Comparison of ENCODE assay signal across 31 cellular contexts in genomic region chr1:2486558-2486957, GRCh38. TPM values are rescaled to one million over a fixed set of nuclear protein-coding genes. Genes with fewer than 3 reads are reported as not detected.
DNase-seq lines count a peak whose midpoint lies in the region; ATAC-seq, FAIRE-seq and TF ChIP-seq lines count a peak whose summit lies in the region.
"Had no signal": no experiment of that assay in that cellular context is flagged by ENCODE, and none has a peak within 500 bp of the region (broad histone marks: within the 10 kb centered on the region; RNA-seq: fewer than 3 reads in every experiment).

No MANE protein-coding gene starts in this region.

- no peak for TF ChIP-seq CTCF in HepG2 (CRISPR knock-in tag; IDR thresholded peaks at IDR 0.05)
- TF ChIP-seq CTCF in right lobe of liver (IDR thresholded peaks at IDR 0.05): no peak
- TF ChIP-seq CTCF in K562 (IDR thresholded peaks at IDR 0.05 in 2 of 3, conservative IDR thresholded peaks at IDR 0.05 in 1 of 3; ENCODE audit: insufficient read depth in 2 of 3, low read depth in 1 of 3, low read length in 3 of 3): no peak

- WGBS in HepG2 (ENCODE audit: low lambda C conversion rate): no CpG with 5 or more reads among the region's 9 CpGs
- WGBS in right lobe of liver (ENCODE audit: insufficient coverage, low coverage, low lambda C conversion rate, missing lambda C conversion rate): 90% methylated on average over 2 of the region's 9 CpGs
- 0% methylated on average over 9 of the region's 9 CpGs for WGBS in K562 (ENCODE audit: insufficient coverage, low coverage, missing lambda C conversion rate)

- H3K4me3 ChIP-seq in HepG2 (replicated peaks in 1 of 3; ENCODE audit: insufficient read depth in 1 of 3, low read depth in 2 of 3, low read length in 3 of 3) (no peak overlapping the region), right lobe of liver (no peak overlapping the region), K562 (no peak overlapping the region)
- H3K4me3 ChIP-seq: BLaER1, GM12878 had no signal

- TF ChIP-seq RAD21 in HepG2 (CRISPR knock-in tag; IDR thresholded peaks at IDR 0.05) (no peak), K562 (CRISPR knock-in tag; conservative IDR thresholded peaks at IDR 0.05 in 1 of 2, IDR thresholded peaks at IDR 0.05 in 1 of 2) (no peak)

- no peak for FAIRE-seq in HepG2 (lab: Jason Lieb, UNC)
- FAIRE-seq in K562 (lab: Jason Lieb, UNC): no peak
- FAIRE-seq: GM12878, GM12892, GM18507, GM19239 had no signal

- H3K9ac ChIP-seq in HepG2 (ENCODE audit: insufficient read depth, low read depth, low read length) (no peak overlapping the region), K562 (ENCODE audit: insufficient read depth in 1 of 2, low read depth in 2 of 2, low read length in 2 of 2) (no peak overlapping the region)
- H3K9ac ChIP-seq: BLaER1 had no signal

- H3K27me3 ChIP-seq in HepG2 (ENCODE audit: control insufficient read depth in 1 of 2, insufficient read depth in 2 of 2, low read length in 2 of 2) (peaks cover 15 to 22% of the 10 kb centered on the region in 2 experiments; a peak in 4 of 5 replicates), right lobe of liver (no peaks in the 10 kb centered on the region), K562 (ENCODE audit: control insufficient read depth in 2 of 2, insufficient read depth in 2 of 2, low read length in 2 of 2) (peaks cover 7 to 19% of the 10 kb centered on the region in 2 experiments; a peak in 3 of 5 replicates)
- H3K27me3 ChIP-seq: BE2C, BLaER1 had no signal

- H3K4me2 ChIP-seq in HepG2 (ENCODE audit: low read depth, low read length): no peak overlapping the region
- H3K4me2 ChIP-seq in K562 (ENCODE audit: insufficient read depth, low read length): no peak overlapping the region
- H3K4me2 ChIP-seq: BLaER1 had no signal

- no peaks in the 10 kb centered on the region for H3K4me1 ChIP-seq in HepG2 (ENCODE audit: insufficient read depth, low read length)
- H3K4me1 ChIP-seq in right lobe of liver: no peaks in the 10 kb centered on the region
- H3K4me1 ChIP-seq in K562 (replicated peaks in 1 of 2; ENCODE audit: control insufficient read depth in 2 of 2, insufficient read depth in 2 of 2, low read length in 2 of 2): peaks cover 0 to 35% of the 10 kb centered on the region in 2 experiments; a peak in 3 of 5 replicates

- no TSS peak for BruUV-seq in HepG2 (replicated peaks; lab: Mats Ljungman, UMichigan)
- no TSS peak for BruUV-seq in K562 (replicated peaks; lab: Mats Ljungman, UMichigan)

- H2AFZ ChIP-seq in HepG2 (ENCODE audit: low read length) (no peak overlapping the region), K562 (ENCODE audit: low read depth, low read length) (no peak overlapping the region)

- CTCF ChIA-PET in HepG2 (lab: Yijun Ruan, JAX; ENCODE audit: low intra/inter-chr PET ratio, low total read pairs): no interaction called here
- CTCF ChIA-PET in K562 (lab: Yijun Ruan, JAX; ENCODE audit: low intra/inter-chr PET ratio): no interaction called here

- H3K9me3 ChIP-seq in HepG2 (ENCODE audit: low read length): peaks cover 8% of the 10 kb centered on the region; the same call in 1 of the 2 replicates
- no peaks in the 10 kb centered on the region for H3K9me3 ChIP-seq in right lobe of liver
- H3K9me3 ChIP-seq in K562 (replicated peaks; ENCODE audit: control insufficient read depth, insufficient read depth, low read depth, low read length): no peaks in the 10 kb centered on the region
- H3K9me3 ChIP-seq: BE2C had no signal

- in situ Hi-C loops in HepG2 (cut with HindIII; ENCODE audit: extremely low pct_ligation_motif_present, low pct_unique_long_range_greater_than_20kb): no loop called here
- in situ Hi-C loops in K562 (cut with MboI): no loop called here

- intact Hi-C loops in HepG2 (cut with micrococcal nuclease; ENCODE audit: unreplicated experiment) (no loop called here), right lobe of liver (cut with DNase I) (no loop called here), K562 (cut with micrococcal nuclease) (no loop called here)

- H3K27ac ChIP-seq in HepG2 (ENCODE audit: extremely low read length, insufficient read depth, low read length) (no peak overlapping the region), right lobe of liver (no peak overlapping the region), K562 (ENCODE audit: extremely low read depth, low read depth, low read length) (no peak overlapping the region)
- H3K27ac ChIP-seq: 22Rv1, BLaER1 had no signal

- ATAC-seq in HepG2 (no peak), right lobe of liver (no peak), K562 (no peak)
- ATAC-seq: GM12878 had no signal

- H4K20me1 ChIP-seq in HepG2 (ENCODE audit: insufficient read depth, low read length) (no peaks in the 10 kb centered on the region), K562 (replicated peaks; ENCODE audit: control insufficient read depth, insufficient read depth, low read length) (peaks cover 7% of the 10 kb centered on the region; the same call in 1 of the 2 replicates)

- TF ChIP-seq EP300 in HepG2 (IDR thresholded peaks at IDR 0.05; ENCODE audit: low read depth in 2 of 2, low read length in 2 of 2): no peak
- TF ChIP-seq EP300 in HepG2 (CRISPR knock-in tag; IDR thresholded peaks at IDR 0.05; ENCODE audit: borderline replicate concordance): no peak
- TF ChIP-seq EP300 in K562 (IDR thresholded peaks at IDR 0.05; ENCODE audit: low read length): no peak

- DNase-seq in HepG2 (ENCODE audit: low spot score): no peak
- DNase-seq in right lobe of liver: no peak
- no peak for DNase-seq in K562 (ENCODE audit: extremely low read depth in 1 of 4, low spot score in 3 of 4)
- DNase-seq in iPS-NIHi7 (ENCODE audit: extremely low spot score): no peak
- no peak for DNase-seq in MV-4-11 (lab: John Stamatoyannopoulos, UW)
- DNase-seq: ACHN; BE2C; C1 segment of cervical spinal cord; CD4-positive, alpha-beta memory T cell; CD4-positive, CD25-positive, alpha-beta regulatory T cell; CD8-positive, alpha-beta memory T cell; COR-L47; DMS 273 treated with DMSO at 0.1 percent for 48 hours; DMS153; DMS53; DMS79; DND-41; EL; GDM1 had no signal

- POLR2A ChIA-PET in HepG2 (lab: Yijun Ruan, JAX): no interaction called here
- POLR2A ChIA-PET in K562 (lab: Yijun Ruan, JAX): interaction anchor here (2.5 kb wide), 1 partner anchor 14 kb away, joined by 9 read pairs; no protein-coding TSS in a partner anchor

- peaks cover 3% of the 10 kb centered on the region for H3K9me1 ChIP-seq in K562 (ENCODE audit: control insufficient read depth, insufficient read depth, low read length)

- H3K36me3 ChIP-seq in HepG2 (replicated peaks in 1 of 2; ENCODE audit: control insufficient read depth in 1 of 2, insufficient read depth in 2 of 2, low read length in 2 of 2): no peaks in the 10 kb centered on the region
- H3K36me3 ChIP-seq in right lobe of liver: no peaks in the 10 kb centered on the region
- no peaks in the 10 kb centered on the region for H3K36me3 ChIP-seq in K562 (ENCODE audit: control insufficient read depth, insufficient read depth, low read length)
- H3K36me3 ChIP-seq: BE2C, BLaER1 had no signal

- H3K79me2 ChIP-seq in HepG2 (ENCODE audit: insufficient read depth, low read length): no peaks in the 10 kb centered on the region
- no peaks in the 10 kb centered on the region for H3K79me2 ChIP-seq in K562 (ENCODE audit: control insufficient read depth, insufficient read depth, low read length)

- TF ChIP-seq POLR2A in HepG2 (IDR thresholded peaks at IDR 0.05; ENCODE audit: insufficient read depth in 1 of 2, low read depth in 2 of 2, low read length in 2 of 2) (no peak), right lobe of liver (IDR thresholded peaks at IDR 0.05) (no peak), K562 (conservative IDR thresholded peaks at IDR 0.05) (no peak)

RNA-seq across cellular contexts. Expression of gene PLCH2, which starts 10.5 kb away (rescaled TPM):
- total RNA-seq in HepG2 (2016; rRNA removed; fragmentation: Illumina TruSeq; extraction: Trizol) (0.14 and 0.15 TPM in 2 replicates), right lobe of liver (1 to 10 TPM in 5 of 6 experiments, under 1 TPM in 1; 0.37 to 4.6 (median 2.3) TPM), K562 (2014; rRNA removed) (not detected in 2 replicates), K562 (2014; rRNA removed; fragmentation: Illumina TruSeq; extraction: Trizol) (not detected in 2 replicates), K562 (2015; rRNA removed; fragmentation: Illumina TruSeq; extraction: Trizol) (not detected in 2 replicates), K562 (2021) (0.04 and 0.16 TPM in 2 replicates)
- under 0.01 TPM in 1 of 2 replicates, not detected in the other for total RNA-seq in HepG2 (2016; cell fraction: cytosol; rRNA removed; fragmentation: Illumina TruSeq; extraction: Trizol; ENCODE audit: low read depth)
- total RNA-seq in HepG2 (2016; cell fraction: insoluble cytoplasmic fraction; rRNA removed; fragmentation: Illumina TruSeq; extraction: Trizol): 0.12 and 0.22 TPM in 2 replicates
- 0.06 and 0.10 TPM in 2 replicates for total RNA-seq in HepG2 (2016; cell fraction: membrane; rRNA removed; fragmentation: Illumina TruSeq; extraction: Trizol)
- total RNA-seq in HepG2 (2016; cell fraction: nucleus; rRNA removed; fragmentation: Illumina TruSeq; extraction: Trizol): 0.19 and 0.22 TPM in 2 replicates
- polyA plus RNA-seq in HepG2 (2011; rRNA removed) (0.67 and 1.3 TPM in 2 replicates), K562 (2011; rRNA removed) (not detected in 2 replicates), K562 (2014; fragmentation: Illumina TruSeq; extraction: Trizol) (not detected in 2 replicates), K562 (2014; fragmentation: Nextera tagmentation; extraction: Ambion mirVana) (not detected), K562 (2014; rRNA removed) (not detected in 2 replicates)
- 0.32 and 0.78 TPM in 2 replicates for polyA plus RNA-seq in HepG2 (2011; cell fraction: cytosol; rRNA removed)
- 6.0 and 6.1 TPM in 2 replicates for polyA plus RNA-seq in HepG2 (2011; cell fraction: nucleus; rRNA removed)
- 0.11 and 0.15 TPM in 2 replicates for polyA plus RNA-seq in HepG2 (2012)
- 0.05 TPM in 1 of 2 replicates, not detected in the other for polyA plus RNA-seq in HepG2 (2016; cell fraction: cytosol; fragmentation: Illumina TruSeq; extraction: Trizol; ENCODE audit: low read depth)
- 0.10 and 0.20 TPM in 2 replicates for polyA plus RNA-seq in HepG2 (2016; cell fraction: insoluble cytoplasmic fraction; fragmentation: Illumina TruSeq; extraction: Trizol; ENCODE audit: low read depth)
- polyA plus RNA-seq in HepG2 (2016; cell fraction: membrane; fragmentation: Illumina TruSeq; extraction: Trizol; ENCODE audit: low read depth): 0.07 TPM in 1 of 2 replicates, not detected in the other
- polyA plus RNA-seq in HepG2 (2016; cell fraction: nucleus; fragmentation: Illumina TruSeq; extraction: Trizol; ENCODE audit: insufficient read depth, low read depth): 0.37 and 0.83 TPM in 2 replicates
- 1.2 TPM in 1 of 2 replicates, not detected in the other for polyA minus RNA-seq in HepG2 (2011; rRNA and poly(A)+ RNA removed; ENCODE audit: low replicate concordance)
- polyA minus RNA-seq in HepG2 (2011; cell fraction: cytosol; rRNA and poly(A)+ RNA removed): 0.20 TPM in 1 of 2 replicates, not detected in the other
- polyA minus RNA-seq in HepG2 (2011; cell fraction: nucleus; rRNA and poly(A)+ RNA removed): 0.90 and 1.2 TPM in 2 replicates
- 0.07 TPM in 1 of 2 replicates, not detected in the other for total RNA-seq in K562 (2011; cell fraction: chromatin; rRNA removed; ENCODE audit: low replicate concordance)
- not detected in 2 replicates for total RNA-seq in K562 (2011; cell fraction: nucleolus; rRNA removed)
- total RNA-seq in K562 (2011; cell fraction: nucleoplasm; rRNA removed): not detected in 2 replicates
- not detected in 2 replicates for polyA plus RNA-seq in K562 (2011; cell fraction: cytosol; rRNA removed)
- 0.01 and 0.04 TPM in 2 replicates for polyA plus RNA-seq in K562 (2011; cell fraction: nucleus; rRNA removed)
- polyA plus RNA-seq in K562 (2012): not detected in 2 replicates
- polyA minus RNA-seq in K562 (2011; rRNA and poly(A)+ RNA removed): not detected in 2 replicates
- not detected in 2 replicates for polyA minus RNA-seq in K562 (2011; cell fraction: cytosol; rRNA and poly(A)+ RNA removed)
- not detected in 2 replicates for polyA minus RNA-seq in K562 (2011; cell fraction: nucleus; rRNA and poly(A)+ RNA removed)
- total RNA-seq: A172, A673, Daoy had no signal
- polyA plus RNA-seq: CD14-positive monocyte had no signal

RNA-seq across cellular contexts. Expression of gene PANK4, which starts 39.8 kb away (rescaled TPM):
- total RNA-seq in HepG2 (2016; rRNA removed; fragmentation: Illumina TruSeq; extraction: Trizol): 9.2 and 19.3 TPM in 2 replicates
- total RNA-seq in HepG2 (2016; cell fraction: cytosol; rRNA removed; fragmentation: Illumina TruSeq; extraction: Trizol; ENCODE audit: low read depth): 15.2 and 19.7 TPM in 2 replicates
- 9.5 and 17.6 TPM in 2 replicates for total RNA-seq in HepG2 (2016; cell fraction: insoluble cytoplasmic fraction; rRNA removed; fragmentation: Illumina TruSeq; extraction: Trizol)
- total RNA-seq in HepG2 (2016; cell fraction: membrane; rRNA removed; fragmentation: Illumina TruSeq; extraction: Trizol): 5.3 and 5.7 TPM in 2 replicates
- 19.2 TPM in 2 replicates for total RNA-seq in HepG2 (2016; cell fraction: nucleus; rRNA removed; fragmentation: Illumina TruSeq; extraction: Trizol)
- 17.2 and 17.4 TPM in 2 replicates for polyA plus RNA-seq in HepG2 (2011; rRNA removed)
- polyA plus RNA-seq in HepG2 (2011; cell fraction: cytosol; rRNA removed): 7.9 and 10.5 TPM in 2 replicates
- polyA plus RNA-seq in HepG2 (2011; cell fraction: nucleus; rRNA removed): 84.3 and 91.7 TPM in 2 replicates
- 11.1 and 12.3 TPM in 2 replicates for polyA plus RNA-seq in HepG2 (2012)
- 0.83 and 1.3 TPM in 2 replicates for polyA plus RNA-seq in HepG2 (2016; cell fraction: cytosol; fragmentation: Illumina TruSeq; extraction: Trizol; ENCODE audit: low read depth)
- 6.9 and 9.3 TPM in 2 replicates for polyA plus RNA-seq in HepG2 (2016; cell fraction: insoluble cytoplasmic fraction; fragmentation: Illumina TruSeq; extraction: Trizol; ENCODE audit: low read depth)
- 1.5 and 2.2 TPM in 2 replicates for polyA plus RNA-seq in HepG2 (2016; cell fraction: membrane; fragmentation: Illumina TruSeq; extraction: Trizol; ENCODE audit: low read depth)
- 33.9 and 43.9 TPM in 2 replicates for polyA plus RNA-seq in HepG2 (2016; cell fraction: nucleus; fragmentation: Illumina TruSeq; extraction: Trizol; ENCODE audit: insufficient read depth, low read depth)
- 27.8 and 43.6 TPM in 2 replicates for polyA minus RNA-seq in HepG2 (2011; rRNA and poly(A)+ RNA removed; ENCODE audit: low replicate concordance)
- 14.8 and 18.2 TPM in 2 replicates for polyA minus RNA-seq in HepG2 (2011; cell fraction: cytosol; rRNA and poly(A)+ RNA removed)
- 56.7 and 65.1 TPM in 2 replicates for polyA minus RNA-seq in HepG2 (2011; cell fraction: nucleus; rRNA and poly(A)+ RNA removed)
- total RNA-seq in right lobe of liver: 10 to 100 TPM in 5 of 6 experiments, 1 to 10 TPM in 1; 9.6 to 18.9 (median 13.4) TPM
- 114 and 307 TPM in 2 replicates for total RNA-seq in K562 (2011; cell fraction: chromatin; rRNA removed; ENCODE audit: low replicate concordance)
- total RNA-seq in K562 (2011; cell fraction: nucleolus; rRNA removed): 194 and 202 TPM in 2 replicates
- total RNA-seq in K562 (2011; cell fraction: nucleoplasm; rRNA removed): 119 and 146 TPM in 2 replicates
- 39.6 and 50.7 TPM in 2 replicates for total RNA-seq in K562 (2014; rRNA removed)
- total RNA-seq in K562 (2014; rRNA removed; fragmentation: Illumina TruSeq; extraction: Trizol): 15.3 and 19.2 TPM in 2 replicates
- total RNA-seq in K562 (2015; rRNA removed; fragmentation: Illumina TruSeq; extraction: Trizol): 29.7 and 32.0 TPM in 2 replicates
- total RNA-seq in K562 (2021): 55.6 and 61.3 TPM in 2 replicates
- polyA plus RNA-seq in K562 (2011; rRNA removed): 23.3 and 39.3 TPM in 2 replicates
- polyA plus RNA-seq in K562 (2011; cell fraction: cytosol; rRNA removed): 21.3 and 25.3 TPM in 2 replicates
- 181 and 249 TPM in 2 replicates for polyA plus RNA-seq in K562 (2011; cell fraction: nucleus; rRNA removed)
- polyA plus RNA-seq in K562 (2012): 28.4 and 32.3 TPM in 2 replicates
- polyA plus RNA-seq in K562 (2014; fragmentation: Illumina TruSeq; extraction: Trizol): 31.5 and 31.8 TPM in 2 replicates
- polyA plus RNA-seq in K562 (2014; fragmentation: Nextera tagmentation; extraction: Ambion mirVana): 1 to 10 TPM in 1 of 2 experiments, under 1 TPM in 1; 0.93 to 1.4 TPM
- 41.3 and 42.3 TPM in 2 replicates for polyA plus RNA-seq in K562 (2014; rRNA removed)
- 22.3 and 22.4 TPM in 2 replicates for polyA minus RNA-seq in K562 (2011; rRNA and poly(A)+ RNA removed)
- 35.2 and 42.6 TPM in 2 replicates for polyA minus RNA-seq in K562 (2011; cell fraction: cytosol; rRNA and poly(A)+ RNA removed)
- polyA minus RNA-seq in K562 (2011; cell fraction: nucleus; rRNA and poly(A)+ RNA removed): 116 and 142 TPM in 2 replicates

RNA-seq across cellular contexts. Expression of gene HES5, which starts 43.5 kb away (rescaled TPM):
- total RNA-seq in HepG2 (2016; rRNA removed; fragmentation: Illumina TruSeq; extraction: Trizol) (not detected in 2 replicates), right lobe of liver (under 1 TPM in 2 of 6 experiments, not detected in 4; 0.18 to 0.25 TPM), K562 (2014; rRNA removed) (not detected in 2 replicates), K562 (2014; rRNA removed; fragmentation: Illumina TruSeq; extraction: Trizol) (not detected in 2 replicates), K562 (2015; rRNA removed; fragmentation: Illumina TruSeq; extraction: Trizol) (not detected in 2 replicates), K562 (2021) (not detected in 2 replicates)
- not detected in 2 replicates for total RNA-seq in HepG2 (2016; cell fraction: cytosol; rRNA removed; fragmentation: Illumina TruSeq; extraction: Trizol; ENCODE audit: low read depth)
- not detected in 2 replicates for total RNA-seq in HepG2 (2016; cell fraction: insoluble cytoplasmic fraction; rRNA removed; fragmentation: Illumina TruSeq; extraction: Trizol)
- total RNA-seq in HepG2 (2016; cell fraction: membrane; rRNA removed; fragmentation: Illumina TruSeq; extraction: Trizol): not detected in 2 replicates
- total RNA-seq in HepG2 (2016; cell fraction: nucleus; rRNA removed; fragmentation: Illumina TruSeq; extraction: Trizol): not detected in 2 replicates
- polyA plus RNA-seq in HepG2 (2011; rRNA removed) (0.05 TPM in 1 of 2 replicates, not detected in the other), K562 (2011; rRNA removed) (not detected in 2 replicates), K562 (2014; fragmentation: Illumina TruSeq; extraction: Trizol) (not detected in 2 replicates), K562 (2014; fragmentation: Nextera tagmentation; extraction: Ambion mirVana) (not detected), K562 (2014; rRNA removed) (not detected in 2 replicates)
- polyA plus RNA-seq in HepG2 (2011; cell fraction: cytosol; rRNA removed): not detected in 2 replicates
- not detected in 2 replicates for polyA plus RNA-seq in HepG2 (2011; cell fraction: nucleus; rRNA removed)
- polyA plus RNA-seq in HepG2 (2012): not detected in 2 replicates
- polyA plus RNA-seq in HepG2 (2016; cell fraction: cytosol; fragmentation: Illumina TruSeq; extraction: Trizol; ENCODE audit: low read depth): not detected in 2 replicates
- polyA plus RNA-seq in HepG2 (2016; cell fraction: insoluble cytoplasmic fraction; fragmentation: Illumina TruSeq; extraction: Trizol; ENCODE audit: low read depth): not detected in 2 replicates
- not detected in 2 replicates for polyA plus RNA-seq in HepG2 (2016; cell fraction: membrane; fragmentation: Illumina TruSeq; extraction: Trizol; ENCODE audit: low read depth)
- polyA plus RNA-seq in HepG2 (2016; cell fraction: nucleus; fragmentation: Illumina TruSeq; extraction: Trizol; ENCODE audit: insufficient read depth, low read depth): not detected in 2 replicates
- not detected in 2 replicates for polyA minus RNA-seq in HepG2 (2011; rRNA and poly(A)+ RNA removed; ENCODE audit: low replicate concordance)
- polyA minus RNA-seq in HepG2 (2011; cell fraction: cytosol; rRNA and poly(A)+ RNA removed): not detected in 2 replicates
- polyA minus RNA-seq in HepG2 (2011; cell fraction: nucleus; rRNA and poly(A)+ RNA removed): not detected in 2 replicates
- not detected in 2 replicates for total RNA-seq in K562 (2011; cell fraction: chromatin; rRNA removed; ENCODE audit: low replicate concordance)
- not detected in 2 replicates for total RNA-seq in K562 (2011; cell fraction: nucleolus; rRNA removed)
- not detected in 2 replicates for total RNA-seq in K562 (2011; cell fraction: nucleoplasm; rRNA removed)
- polyA plus RNA-seq in K562 (2011; cell fraction: cytosol; rRNA removed): 0.04 TPM in 1 of 2 replicates, not detected in the other
- not detected in 2 replicates for polyA plus RNA-seq in K562 (2011; cell fraction: nucleus; rRNA removed)
- polyA plus RNA-seq in K562 (2012): not detected in 2 replicates
- not detected in 2 replicates for polyA minus RNA-seq in K562 (2011; rRNA and poly(A)+ RNA removed)
- not detected in 2 replicates for polyA minus RNA-seq in K562 (2011; cell fraction: cytosol; rRNA and poly(A)+ RNA removed)
- not detected in 2 replicates for polyA minus RNA-seq in K562 (2011; cell fraction: nucleus; rRNA and poly(A)+ RNA removed)
- total RNA-seq: A172; A673; CD4-positive, alpha-beta memory T cell; CD4-positive, CD25-positive, alpha-beta regulatory T cell; CD8-positive, alpha-beta memory T cell; Daoy; G401 had no signal
- polyA plus RNA-seq: AG04450; CD14-positive monocyte; CD4-positive, alpha-beta memory T cell; CD4-positive, CD25-positive, alpha-beta regulatory T cell; CD8-positive, alpha-beta memory T cell had no signal

Comparison
In these comparisons a context has a peak if more than half of its experiments do, and no peak if none do; other contexts are left out.
1. Of the 241 proteins assayed by ChIP-seq in both HepG2 and K562: peak only in HepG2: none; only in K562: TFE3; in both: RAD51; in neither: 237; mixed calls (peak in some experiments, not most) for 2.